ENCODE assay signal across 21 cellular contexts in the genomic region with DNA sequence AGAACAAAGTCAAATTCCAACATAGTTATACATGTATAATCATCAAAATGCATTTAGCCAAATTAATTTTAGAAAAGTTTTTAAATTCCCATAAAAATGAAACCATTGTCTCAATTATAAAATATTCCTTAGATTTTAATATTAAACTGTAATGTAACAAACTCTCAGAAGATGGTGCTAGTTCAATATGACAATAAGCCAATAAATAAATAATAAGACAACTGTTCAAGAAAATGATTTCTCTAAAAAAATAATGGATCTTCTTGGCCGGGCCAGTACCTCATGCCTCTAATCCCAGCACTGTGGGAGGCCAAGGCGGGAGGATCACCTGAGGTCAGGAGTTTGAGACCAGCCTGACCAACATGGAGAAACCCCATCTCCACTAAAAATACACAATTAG.
"Had no signal": no experiment of that assay in that cellular context is flagged by ENCODE, and none has a peak within 500 bp of the region (broad histone marks: within the 10 kb centered on the region; RNA-seq: fewer than 3 reads in every experiment).

No MANE protein-coding gene starts in this region.

- ATAC-seq: activated naive CD8-positive, alpha-beta T cell treated with anti-CD3 and anti-CD28 coated beads, Interleukin-2, amount 50 U/mL, for 24 hours; effector memory CD8-positive, alpha-beta T cell; heart right ventricle; left lobe of liver; lower lobe of right lung; right lobe of liver; stimulated activated memory B cell treated with anti-CD40 and anti-IgM and Interleukin-4, amounts not matched to agents 10 μg/mL and 1 μg/mL and 100 μg/mL, for 72 hours had no signal

- H3K27me3 ChIP-seq: cardiac muscle cell, esophagus muscularis mucosa, heart right ventricle, right lobe of liver, stomach, transverse colon, uterus had no signal

- H3K4me1 ChIP-seq: lower lobe of right lung, right lobe of liver, stomach, transverse colon, uterus had no signal

- H3K36me3 ChIP-seq: cardiac muscle cell, esophagus muscularis mucosa, heart right ventricle, lower lobe of right lung, right lobe of liver, stomach, transverse colon, uterus had no signal

- H3K4me3 ChIP-seq: cardiac muscle cell, esophagus muscularis mucosa, heart right ventricle, lower lobe of right lung, right lobe of liver, skin epidermis, stomach, transverse colon, uterus had no signal

- H3K9me3 ChIP-seq: esophagus muscularis mucosa, lower lobe of right lung, right lobe of liver, stomach, transverse colon, uterus had no signal

- H3K27ac ChIP-seq: cardiac muscle cell, esophagus muscularis mucosa, heart right ventricle, lower lobe of right lung, right lobe of liver, skin epidermis, stomach, transverse colon, uterus had no signal

- DNase-seq: activated CD4-positive, alpha-beta memory T cell treated with anti-CD3 and anti-CD28 coated beads for 36 hours; activated CD4-positive, alpha-beta T cell treated with anti-CD3 and anti-CD28 coated beads for 4 hours; activated CD4-positive, CD25-positive, alpha-beta regulatory T cell; activated naive CD4-positive, alpha-beta T cell treated with anti-CD3 and anti-CD28 coated beads, Interleukin-2, amount 50 U/mL, for 16 hours; activated naive CD8-positive, alpha-beta T cell treated with anti-CD3 and anti-CD28 coated beads, Interleukin-2, amount 50 U/mL, for 24 hours; activated T-cell treated with anti-CD3 and anti-CD28 coated beads, Interleukin-2, amount 50 U/mL, for 48 hours; effector memory CD8-positive, alpha-beta T cell; heart right ventricle; lower lobe of right lung; naive B cell; nucleus accumbens; right lobe of liver; stomach; T1000; transverse colon; uterus had no signal
